Comparison of ENCODE assay signal across 9 cellular contexts in genomic region chr18:3177902-3178687, GRCh38. TPM values are rescaled to one million over a fixed set of nuclear protein-coding genes. Genes with fewer than 3 reads are reported as not detected.
DNase-seq lines count a peak whose midpoint lies in the region; ATAC-seq, FAIRE-seq and TF ChIP-seq lines count a peak whose summit lies in the region.
"Had no signal": no experiment of that assay in that cellular context is flagged by ENCODE, and none has a peak within 500 bp of the region (broad histone marks: within the 10 kb centered on the region; RNA-seq: fewer than 3 reads in every experiment).

No MANE protein-coding gene starts in this region.

- TF ChIP-seq POLR2A in GM12891 (IDR thresholded peaks at IDR 0.05; ENCODE audit: low read depth, low read length): peak; percentile 72; the same call in 1 of the 2 replicates

- H3K36me3 Mint-ChIP-seq in astrocyte (ENCODE audit: low read depth, unreplicated experiment): no peaks in the 10 kb centered on the region
- no peaks in the 10 kb centered on the region for H3K36me3 Mint-ChIP-seq in nephron progenitor cell (ENCODE audit: low read depth)

- H3K4me3 Mint-ChIP-seq in astrocyte (ENCODE audit: unreplicated experiment) (no peak overlapping the region), nephron progenitor cell (no peak overlapping the region)

- no peaks in the 10 kb centered on the region for H3K79me2 ChIP-seq in astrocyte (ENCODE audit: insufficient read depth, low read length)
- H3K79me2 ChIP-seq in osteoblast (ENCODE audit: insufficient read depth, low read length): no peaks in the 10 kb centered on the region

- peak; percentile 94 for ATAC-seq in GM21447 (IDR thresholded peaks at IDR 0.05; ENCODE audit: unreplicated experiment)

- H4K20me1 ChIP-seq in astrocyte (ENCODE audit: insufficient read depth, low read length) (no peaks in the 10 kb centered on the region), osteoblast (ENCODE audit: insufficient read depth, low read length) (no peaks in the 10 kb centered on the region)

- no peaks in the 10 kb centered on the region for H3K9me3 Mint-ChIP-seq in astrocyte (ENCODE audit: unreplicated experiment)
- no peaks in the 10 kb centered on the region for H3K9me3 Mint-ChIP-seq in nephron progenitor cell

- H3K27ac Mint-ChIP-seq in astrocyte (ENCODE audit: unreplicated experiment) (no peak overlapping the region), nephron progenitor cell (peak overlapping the region; percentile 48)

- no peaks in the 10 kb centered on the region for H3K9me3 ChIP-seq in astrocyte (ENCODE audit: insufficient read depth, low read depth, low read length)
- H3K9me3 ChIP-seq in osteoblast (ENCODE audit: low read depth, low read length): no peaks in the 10 kb centered on the region

- H3K27ac ChIP-seq in HL-60 (replicated peaks): peak overlapping the region; percentile 80
- H3K27ac ChIP-seq in astrocyte (ENCODE audit: low read depth, low read length): no peak overlapping the region
- H3K27ac ChIP-seq in osteoblast (ENCODE audit: low read depth, low read length): no peak overlapping the region
- H3K27ac ChIP-seq: cardiac muscle cell had no signal

- H3K9ac ChIP-seq in astrocyte (ENCODE audit: low read length): no peak overlapping the region

- H3K4me1 Mint-ChIP-seq in astrocyte (ENCODE audit: low read depth, unreplicated experiment) (peaks cover 7% of the 10 kb centered on the region), nephron progenitor cell (peaks cover 29% of the 10 kb centered on the region)

- peaks cover 2% of the 10 kb centered on the region for H3K27me3 Mint-ChIP-seq in astrocyte (ENCODE audit: low read depth, unreplicated experiment)
- H3K27me3 Mint-ChIP-seq in nephron progenitor cell (ENCODE audit: low read depth, poor library complexity): peaks cover 3% of the 10 kb centered on the region

- H3K27me3 ChIP-seq in HL-60 (ENCODE audit: insufficient read depth, poor library complexity, severe bottlenecking) (no peaks in the 10 kb centered on the region), astrocyte (ENCODE audit: insufficient read depth, low read length) (no peaks in the 10 kb centered on the region), osteoblast (ENCODE audit: insufficient read depth, low read length) (no peaks in the 10 kb centered on the region)
- H3K27me3 ChIP-seq: cardiac muscle cell had no signal

- FAIRE-seq in GM12891 (lab: Jason Lieb, UNC) (peak; percentile 95), astrocyte (lab: Jason Lieb, UNC) (no peak)

- DNase-seq in GM12891 (ENCODE audit: insufficient read length, low spot score): peak; percentile 30
- DNase-seq in HL-60 (ENCODE audit: low read depth in 1 of 2, low spot score in 1 of 2): peak; percentile 99 to 100
- peak; percentile 31 for DNase-seq in astrocyte (ENCODE audit: low read depth)
- no peak for DNase-seq in nephron progenitor cell
- no peak for DNase-seq in stimulated activated naive CD4-positive, alpha-beta T cell treated with Interleukin-2 at 50 U/mL for 16 hours (lab: John Stamatoyannopoulos, UW)
- no peak for DNase-seq in NCI-H1694 (lab: John Stamatoyannopoulos, UW)
- DNase-seq in osteoblast (ENCODE audit: insufficient read length, low spot score, missing footprints): no peak

- no peak overlapping the region for H3K4me3 ChIP-seq in HL-60 (replicated peaks; ENCODE audit: insufficient read depth, low read length)
- H3K4me3 ChIP-seq in astrocyte (ENCODE audit: insufficient read depth, low read depth, low read length): no peak overlapping the region
- H3K4me3 ChIP-seq in osteoblast (ENCODE audit: insufficient read depth, low read length): no peak overlapping the region
- H3K4me3 ChIP-seq: cardiac muscle cell had no signal

- no peaks in the 10 kb centered on the region for H3K4me1 ChIP-seq in astrocyte (ENCODE audit: insufficient read depth, low read length)
- H3K4me1 ChIP-seq in osteoblast (ENCODE audit: insufficient read depth, low read length): no peaks in the 10 kb centered on the region

- no peaks in the 10 kb centered on the region for H3K36me3 ChIP-seq in astrocyte (ENCODE audit: insufficient read depth, low read length)
- H3K36me3 ChIP-seq in osteoblast (ENCODE audit: insufficient read depth, low read length): no peaks in the 10 kb centered on the region

- TF ChIP-seq CTCF in HL-60 (IDR thresholded peaks at IDR 0.05; ENCODE audit: insufficient read depth, low read length) (no peak), astrocyte (IDR thresholded peaks at IDR 0.05; ENCODE audit: insufficient read depth, low read depth, low read length) (no peak), nephron progenitor cell (IDR thresholded peaks at IDR 0.05) (no peak), osteoblast (IDR thresholded peaks at IDR 0.05; ENCODE audit: extremely low read depth, low read depth, low read length) (no peak)

- H3K4me2 ChIP-seq in astrocyte (ENCODE audit: low read length) (no peak overlapping the region), osteoblast (ENCODE audit: insufficient read depth, low read length) (no peak overlapping the region)

- no peak overlapping the region for H2AFZ ChIP-seq in astrocyte (ENCODE audit: low read depth, low read length)
- H2AFZ ChIP-seq in osteoblast (ENCODE audit: low read length): no peak overlapping the region

TF ChIP-seq in GM12891, 5 proteins besides CTCF, POLR2A, EP300 and RAD21:
- no peak for TF ChIP-seq TAF1 (IDR thresholded peaks at IDR 0.05; ENCODE audit: low read depth, low read length)
- peak; percentile 42; the same call in 1 of the 2 replicates for TF ChIP-seq POLR2AphosphoS5 (IDR thresholded peaks at IDR 0.05; ENCODE audit: low read depth, low read length)
- peak; percentile 1 for TF ChIP-seq PAX5 (IDR thresholded peaks at IDR 0.05; ENCODE audit: insufficient read depth, low read length, severe bottlenecking)
- TF ChIP-seq SPI1 (IDR thresholded peaks at IDR 0.05; ENCODE audit: low read depth, low read length): peak; percentile 100
- TF ChIP-seq POU2F2 (IDR thresholded peaks at IDR 0.05; ENCODE audit: low read depth, low read length): peak; percentile 97

RNA-seq across cellular contexts. Expression of gene MYOM1, which starts 41.7 kb away (rescaled TPM):
- polyA plus RNA-seq in GM12891 (2012; ENCODE audit: low read depth, missing spikeins): 0.86 TPM
- total RNA-seq in astrocyte: 0.57 and 0.94 TPM in 2 replicates
- 1.5 and 1.8 TPM in 2 replicates for total RNA-seq in osteoblast

Comparison
In these comparisons a context has a peak if more than half of its experiments do, and no peak if none do; other contexts are left out.
1. DNase-seq: peak in GM12891 (single experiment), HL-60 (2 of 2) and astrocyte (single experiment); none in nephron progenitor cell (single experiment), stimulated activated naive CD4-positive, alpha-beta T cell treated with Interleukin-2 at 50 U/mL for 16 hours (single experiment), NCI-H1694 (single experiment) and osteoblast (single experiment).